Comparison of ENCODE assay signal across 7 cellular contexts in genomic region chr2:174341301-174341994, GRCh38. TPM values are rescaled to one million over a fixed set of nuclear protein-coding genes. Genes with fewer than 3 reads are reported as not detected.
A peak's percentile ranks its signal among the peaks of the same experiment; 100 is the strongest.
DNase-seq lines count a peak whose midpoint lies in the region; ATAC-seq and TF ChIP-seq lines count a peak whose summit lies in the region.

No MANE protein-coding gene starts in this region.

- POLR2A ChIA-PET in activated CD4-positive, alpha-beta memory T cell treated with anti-CD3 and anti-CD28 coated beads, Interleukin-2, amount 10 ng/mL, durations not matched to agents 7 days and 5 days (lab: Charles Lee) = interaction anchor here (0.8 to 1.2 kb wide), 3 partner anchors 15 to 93 kb away, joined by 3 to 4 read pairs (median 4); partner anchors contain the start of gene OLA1

- H3K36me3 Mint-ChIP-seq in activated CD4-positive, alpha-beta memory T cell treated with anti-CD3 and anti-CD28 coated beads, Interleukin-2, amount 10 ng/mL, durations not matched to agents 7 days and 5 days (ENCODE audit: low read depth) = peaks cover 5% of the 10 kb centered on the region

- H3K4me3 Mint-ChIP-seq in activated CD4-positive, alpha-beta memory T cell treated with anti-CD3 and anti-CD28 coated beads, Interleukin-2, amount 10 ng/mL, durations not matched to agents 7 days and 5 days = peak overlapping the region; percentile 68

- H3K27me3 Mint-ChIP-seq in activated CD4-positive, alpha-beta memory T cell treated with anti-CD3 and anti-CD28 coated beads, Interleukin-2, amount 10 ng/mL, durations not matched to agents 7 days and 5 days = peaks cover 71% of the 10 kb centered on the region

- peak overlapping the region; percentile 64 for H3K27ac Mint-ChIP-seq in activated CD4-positive, alpha-beta memory T cell treated with anti-CD3 and anti-CD28 coated beads, Interleukin-2, amount 10 ng/mL, durations not matched to agents 7 days and 5 days

- TF ChIP-seq CTCF in GM12872 (IDR thresholded peaks at IDR 0.05; ENCODE audit: insufficient read depth, low read depth, low read length) = peak; percentile 95

- ATAC-seq in HG03039 (IDR thresholded peaks at IDR 0.05; ENCODE audit: unreplicated experiment) = peak; percentile 41

- CTCF ChIA-PET in activated CD4-positive, alpha-beta memory T cell treated with anti-CD3 and anti-CD28 coated beads, Interleukin-2, amount 10 ng/mL, durations not matched to agents 7 days and 5 days (lab: Charles Lee) = interaction anchor here (0.7 to 2.3 kb wide), 36 partner anchors 10 to 1772 kb away, joined by 3 to 30 read pairs (median 4); partner anchors contain the start of genes OLA1 and SCRN3

- peak; percentile 57 to 86 for DNase-seq in NCI-H526 (lab: John Stamatoyannopoulos, UW)
- DNase-seq in activated CD4-positive, alpha-beta memory T cell treated with anti-CD3 and anti-CD28 coated beads, Interleukin-2, amount 10 ng/mL, durations not matched to agents 7 days and 5 days = peak; percentile 89
- DNase-seq in effector CD4-positive, alpha-beta T cell = peak; percentile 82
- peak; percentile 86 to 88 for DNase-seq in lung microvascular endothelial cell (ENCODE audit: low read depth in 2 of 2)
- peak; percentile 77 for DNase-seq in stimulated activated CD8-positive, alpha-beta memory T cell treated with anti-CD3 and anti-CD28 coated beads, Interleukin-15, amount 100 ng/mL, for 1 hour (ENCODE audit: low read depth)

- H3K9me3 Mint-ChIP-seq in activated CD4-positive, alpha-beta memory T cell treated with anti-CD3 and anti-CD28 coated beads, Interleukin-2, amount 10 ng/mL, durations not matched to agents 7 days and 5 days = no peaks in the 10 kb centered on the region

- H3K4me1 Mint-ChIP-seq in activated CD4-positive, alpha-beta memory T cell treated with anti-CD3 and anti-CD28 coated beads, Interleukin-2, amount 10 ng/mL, durations not matched to agents 7 days and 5 days = peaks cover 41% of the 10 kb centered on the region

RNA-seq across cellular contexts. Expression of gene SP9, which starts 6.7 kb away (rescaled TPM):
- not detected for total RNA-seq in activated CD4-positive, alpha-beta memory T cell treated with anti-CD3 and anti-CD28 coated beads, Interleukin-2, amount 10 ng/mL, durations not matched to agents 7 days and 5 days
- not detected in 2 replicates for total RNA-seq in lung microvascular endothelial cell

RNA-seq across cellular contexts. Expression of gene SCRN3, which starts 54.1 kb away (rescaled TPM):
- total RNA-seq in activated CD4-positive, alpha-beta memory T cell treated with anti-CD3 and anti-CD28 coated beads, Interleukin-2, amount 10 ng/mL, durations not matched to agents 7 days and 5 days = 10 to 100 TPM; 15.3 to 18.4 TPM
- total RNA-seq in lung microvascular endothelial cell = 11.6 and 13.7 TPM in 2 replicates

Comparison
In these comparisons a context has a peak if more than half of its experiments do, and no peak if none do; other contexts are left out.
1. Peak in every context shown above with its lines: DNase-seq and ATAC-seq.